ENCODE assay signal across 1 cellular context in the genomic region with DNA sequence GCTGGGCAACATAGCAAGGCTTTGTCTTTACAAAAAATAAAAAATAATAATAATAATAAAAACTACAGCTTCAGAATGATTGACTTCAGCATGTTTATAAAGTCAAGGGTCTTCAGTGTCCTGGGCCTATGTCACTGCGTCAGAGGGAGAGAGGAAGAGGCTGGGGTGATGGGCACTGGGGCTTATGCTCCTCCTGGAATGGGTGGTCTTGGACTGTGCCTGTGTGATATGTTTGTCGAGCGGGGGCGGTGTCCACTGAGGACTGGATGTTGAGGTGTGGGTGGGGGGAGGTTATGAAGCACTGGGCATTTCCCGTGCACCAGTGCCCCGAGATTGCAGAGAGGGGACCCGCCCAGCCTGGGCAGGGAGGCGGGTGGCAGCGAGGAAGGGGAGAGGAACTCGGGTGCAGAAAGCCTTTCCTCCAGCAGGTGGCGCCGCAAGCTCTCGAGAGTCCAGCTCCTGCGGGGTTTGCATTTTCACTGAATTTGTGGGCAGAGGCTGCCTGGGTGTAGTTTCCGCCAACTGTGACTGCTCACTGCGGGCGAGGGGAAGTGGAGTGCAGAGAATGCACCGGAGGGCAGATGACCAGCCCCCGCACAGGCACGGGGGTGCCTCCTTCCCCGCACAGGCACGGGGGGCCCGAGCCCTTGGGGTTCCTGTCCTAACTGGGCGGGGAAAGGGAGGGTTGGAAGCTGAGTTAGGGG.
TF ChIP-seq lines count a peak whose summit lies in the region.

No MANE protein-coding gene starts in this region.

TF ChIP-seq in HepG2, 621 proteins besides CTCF, POLR2A, EP300 and RAD21 (continued from another document and continues in another):
- TF ChIP-seq, protein P1, sequence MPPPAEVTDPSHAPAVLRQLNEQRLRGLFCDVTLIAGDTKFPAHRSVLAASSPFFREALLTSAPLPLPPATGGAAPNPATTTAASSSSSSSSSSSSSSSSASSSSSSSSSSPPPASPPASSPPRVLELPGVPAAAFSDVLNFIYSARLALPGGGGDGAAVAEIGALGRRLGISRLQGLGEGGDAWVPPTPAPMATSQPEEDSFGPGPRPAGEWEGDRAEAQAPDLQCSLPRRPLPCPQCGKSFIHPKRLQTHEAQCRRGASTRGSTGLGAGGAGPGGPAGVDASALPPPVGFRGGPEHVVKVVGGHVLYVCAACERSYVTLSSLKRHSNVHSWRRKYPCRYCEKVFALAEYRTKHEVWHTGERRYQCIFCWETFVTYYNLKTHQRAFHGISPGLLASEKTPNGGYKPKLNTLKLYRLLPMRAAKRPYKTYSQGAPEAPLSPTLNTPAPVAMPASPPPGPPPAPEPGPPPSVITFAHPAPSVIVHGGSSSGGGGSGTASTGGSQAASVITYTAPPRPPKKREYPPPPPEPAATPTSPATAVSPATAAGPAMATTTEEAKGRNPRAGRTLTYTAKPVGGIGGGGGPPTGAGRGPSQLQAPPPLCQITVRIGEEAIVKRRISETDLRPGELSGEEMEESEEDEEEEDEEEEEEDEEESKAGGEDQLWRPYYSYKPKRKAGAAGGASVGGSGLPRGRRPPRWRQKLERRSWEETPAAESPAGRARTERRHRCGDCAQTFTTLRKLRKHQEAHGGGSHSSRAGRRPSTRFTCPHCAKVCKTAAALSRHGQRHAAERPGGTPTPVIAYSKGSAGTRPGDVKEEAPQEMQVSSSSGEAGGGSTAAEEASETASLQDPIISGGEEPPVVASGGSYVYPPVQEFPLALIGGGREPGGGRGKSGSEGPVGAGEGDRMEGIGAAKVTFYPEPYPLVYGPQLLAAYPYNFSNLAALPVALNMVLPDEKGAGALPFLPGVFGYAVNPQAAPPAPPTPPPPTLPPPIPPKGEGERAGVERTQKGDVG (CRISPR knock-in tag; IDR thresholded peaks at IDR 0.05; ENCODE audit: borderline replicate concordance) = peak; percentile 100
- TF ChIP-seq RFX3 (CRISPR knock-in tag; IDR thresholded peaks at IDR 0.05) (no peak), TCF12 (IDR thresholded peaks at IDR 0.05) (no peak), TCF12 (CRISPR knock-in tag; IDR thresholded peaks at IDR 0.05) (no peak), HDAC2 (CRISPR knock-in tag; IDR thresholded peaks at IDR 0.05) (peak; percentile 72; the same call in 1 of the 2 replicates), KLF12 (CRISPR knock-in tag; IDR thresholded peaks at IDR 0.05; ENCODE audit: borderline replicate concordance) (0 out of 2 replicates have a peak, but pooled peaks have one; percentile 46), RXRB (CRISPR knock-in tag; IDR thresholded peaks at IDR 0.05; ENCODE audit: borderline replicate concordance) (peak; percentile 76), ZFP36 (IDR thresholded peaks at IDR 0.05; ENCODE audit: borderline replicate concordance, low read depth, low read length, partially characterized antibody) (peak; percentile 14), KDM3A (CRISPR knock-in tag; IDR thresholded peaks at IDR 0.05; ENCODE audit: low read depth) (peak; percentile 96), NFIC (IDR thresholded peaks at IDR 0.05; ENCODE audit: low read length) (no peak), MEIS2 (CRISPR knock-in tag; IDR thresholded peaks at IDR 0.05) (0 out of 2 replicates have a peak, but pooled peaks have one; percentile 5), ZNF598 (CRISPR knock-in tag; IDR thresholded peaks at IDR 0.05; ENCODE audit: borderline replicate concordance) (no peak), RFXANK (CRISPR knock-in tag; IDR thresholded peaks at IDR 0.05) (peak; percentile 51; the same call in 1 of the 2 replicates), NFKB2 (CRISPR knock-in tag; IDR thresholded peaks at IDR 0.05; ENCODE audit: borderline replicate concordance) (peak; percentile 77; the same call in 1 of the 2 replicates), RARA (CRISPR knock-in tag; IDR thresholded peaks at IDR 0.05) (peak; percentile 39), GABPB1 (CRISPR knock-in tag; IDR thresholded peaks at IDR 0.05) (peak; percentile 61), PTBP1 (IDR thresholded peaks at IDR 0.05; ENCODE audit: low read depth, low read length, poor library complexity, severe bottlenecking) (no peak), ZNF329 (CRISPR knock-in tag; IDR thresholded peaks at IDR 0.05; ENCODE audit: low read depth) (no peak), ATF1 (CRISPR knock-in tag; IDR thresholded peaks at IDR 0.05) (no peak), ZNF263 (CRISPR knock-in tag; IDR thresholded peaks at IDR 0.05) (0 out of 2 replicates have a peak, but pooled peaks have one; percentile 40), STAG1 (CRISPR knock-in tag; IDR thresholded peaks at IDR 0.05) (peak; percentile 99), ARNT (IDR thresholded peaks at IDR 0.05) (no peak), ZSCAN25 (CRISPR knock-in tag; IDR thresholded peaks at IDR 0.05) (peak; percentile 67), ZNF350 (CRISPR knock-in tag; IDR thresholded peaks at IDR 0.05; ENCODE audit: borderline replicate concordance, low read depth) (peak; percentile 76; the same call in 1 of the 2 replicates), ETV6 (CRISPR knock-in tag; conservative IDR thresholded peaks at IDR 0.05) (0 out of 2 replicates have a peak, but pooled peaks have one; percentile 37), FIP1L1 (IDR thresholded peaks at IDR 0.05; ENCODE audit: borderline replicate concordance, insufficient read depth, low read depth, low read length) (no peak), MZF1 (CRISPR knock-in tag; IDR thresholded peaks at IDR 0.05; ENCODE audit: borderline replicate concordance) (no peak), ZNF367 (CRISPR knock-in tag; IDR thresholded peaks at IDR 0.05; ENCODE audit: borderline replicate concordance) (no peak), HOXA3 (CRISPR knock-in tag; IDR thresholded peaks at IDR 0.05) (peak; percentile 42; the same call in 1 of the 2 replicates), RXRA (CRISPR knock-in tag; IDR thresholded peaks at IDR 0.05) (peak; percentile 79), REL (CRISPR knock-in tag; conservative IDR thresholded peaks at IDR 0.05) (no peak), ZNF138 (CRISPR knock-in tag; IDR thresholded peaks at IDR 0.05; ENCODE audit: low read depth) (peak; percentile 54; the same call in 1 of the 2 replicates), KDM5B (CRISPR knock-in tag; IDR thresholded peaks at IDR 0.05; ENCODE audit: borderline replicate concordance) (peak; percentile 60; the same call in 1 of the 2 replicates)
- TF ChIP-seq, protein P2, sequence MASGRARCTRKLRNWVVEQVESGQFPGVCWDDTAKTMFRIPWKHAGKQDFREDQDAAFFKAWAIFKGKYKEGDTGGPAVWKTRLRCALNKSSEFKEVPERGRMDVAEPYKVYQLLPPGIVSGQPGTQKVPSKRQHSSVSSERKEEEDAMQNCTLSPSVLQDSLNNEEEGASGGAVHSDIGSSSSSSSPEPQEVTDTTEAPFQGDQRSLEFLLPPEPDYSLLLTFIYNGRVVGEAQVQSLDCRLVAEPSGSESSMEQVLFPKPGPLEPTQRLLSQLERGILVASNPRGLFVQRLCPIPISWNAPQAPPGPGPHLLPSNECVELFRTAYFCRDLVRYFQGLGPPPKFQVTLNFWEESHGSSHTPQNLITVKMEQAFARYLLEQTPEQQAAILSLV (CRISPR knock-in tag; IDR thresholded peaks at IDR 0.05; ENCODE audit: borderline replicate concordance) = peak; percentile 55; the same call in 1 of the 2 replicates
- TF ChIP-seq, protein P3, sequence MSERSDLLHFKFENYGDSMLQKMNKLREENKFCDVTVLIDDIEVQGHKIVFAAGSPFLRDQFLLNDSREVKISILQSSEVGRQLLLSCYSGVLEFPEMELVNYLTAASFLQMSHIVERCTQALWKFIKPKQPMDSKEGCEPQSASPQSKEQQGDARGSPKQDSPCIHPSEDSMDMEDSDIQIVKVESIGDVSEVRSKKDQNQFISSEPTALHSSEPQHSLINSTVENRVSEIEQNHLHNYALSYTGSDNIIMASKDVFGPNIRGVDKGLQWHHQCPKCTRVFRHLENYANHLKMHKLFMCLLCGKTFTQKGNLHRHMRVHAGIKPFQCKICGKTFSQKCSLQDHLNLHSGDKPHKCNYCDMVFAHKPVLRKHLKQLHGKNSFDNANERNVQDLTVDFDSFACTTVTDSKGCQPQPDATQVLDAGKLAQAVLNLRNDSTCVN (CRISPR knock-in tag; IDR thresholded peaks at IDR 0.05; ENCODE audit: borderline replicate concordance) = peak; percentile 39; the same call in 1 of the 2 replicates
- TF ChIP-seq, protein P4, sequence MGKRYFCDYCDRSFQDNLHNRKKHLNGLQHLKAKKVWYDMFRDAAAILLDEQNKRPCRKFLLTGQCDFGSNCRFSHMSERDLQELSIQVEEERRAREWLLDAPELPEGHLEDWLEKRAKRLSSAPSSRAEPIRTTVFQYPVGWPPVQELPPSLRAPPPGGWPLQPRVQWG (CRISPR knock-in tag; IDR thresholded peaks at IDR 0.05; ENCODE audit: borderline replicate concordance, low read depth) = no peak
- TF ChIP-seq, protein P5, sequence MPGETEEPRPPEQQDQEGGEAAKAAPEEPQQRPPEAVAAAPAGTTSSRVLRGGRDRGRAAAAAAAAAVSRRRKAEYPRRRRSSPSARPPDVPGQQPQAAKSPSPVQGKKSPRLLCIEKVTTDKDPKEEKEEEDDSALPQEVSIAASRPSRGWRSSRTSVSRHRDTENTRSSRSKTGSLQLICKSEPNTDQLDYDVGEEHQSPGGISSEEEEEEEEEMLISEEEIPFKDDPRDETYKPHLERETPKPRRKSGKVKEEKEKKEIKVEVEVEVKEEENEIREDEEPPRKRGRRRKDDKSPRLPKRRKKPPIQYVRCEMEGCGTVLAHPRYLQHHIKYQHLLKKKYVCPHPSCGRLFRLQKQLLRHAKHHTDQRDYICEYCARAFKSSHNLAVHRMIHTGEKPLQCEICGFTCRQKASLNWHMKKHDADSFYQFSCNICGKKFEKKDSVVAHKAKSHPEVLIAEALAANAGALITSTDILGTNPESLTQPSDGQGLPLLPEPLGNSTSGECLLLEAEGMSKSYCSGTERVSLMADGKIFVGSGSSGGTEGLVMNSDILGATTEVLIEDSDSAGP (CRISPR knock-in tag; IDR thresholded peaks at IDR 0.05; ENCODE audit: borderline replicate concordance) = peak; percentile 50; the same call in 1 of the 2 replicates
- TF ChIP-seq, protein P6, sequence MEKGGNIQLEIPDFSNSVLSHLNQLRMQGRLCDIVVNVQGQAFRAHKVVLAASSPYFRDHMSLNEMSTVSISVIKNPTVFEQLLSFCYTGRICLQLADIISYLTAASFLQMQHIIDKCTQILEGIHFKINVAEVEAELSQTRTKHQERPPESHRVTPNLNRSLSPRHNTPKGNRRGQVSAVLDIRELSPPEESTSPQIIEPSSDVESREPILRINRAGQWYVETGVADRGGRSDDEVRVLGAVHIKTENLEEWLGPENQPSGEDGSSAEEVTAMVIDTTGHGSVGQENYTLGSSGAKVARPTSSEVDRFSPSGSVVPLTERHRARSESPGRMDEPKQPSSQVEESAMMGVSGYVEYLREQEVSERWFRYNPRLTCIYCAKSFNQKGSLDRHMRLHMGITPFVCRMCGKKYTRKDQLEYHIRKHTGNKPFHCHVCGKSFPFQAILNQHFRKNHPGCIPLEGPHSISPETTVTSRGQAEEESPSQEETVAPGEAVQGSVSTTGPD (CRISPR knock-in tag; IDR thresholded peaks at IDR 0.05) = no peak
- TF ChIP-seq, protein P7, sequence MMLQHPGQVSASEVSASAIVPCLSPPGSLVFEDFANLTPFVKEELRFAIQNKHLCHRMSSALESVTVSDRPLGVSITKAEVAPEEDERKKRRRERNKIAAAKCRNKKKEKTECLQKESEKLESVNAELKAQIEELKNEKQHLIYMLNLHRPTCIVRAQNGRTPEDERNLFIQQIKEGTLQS (CRISPR knock-in tag; IDR thresholded peaks at IDR 0.05) = peak; percentile 23; the same call in 1 of the 2 replicates
- TF ChIP-seq, protein P8, sequence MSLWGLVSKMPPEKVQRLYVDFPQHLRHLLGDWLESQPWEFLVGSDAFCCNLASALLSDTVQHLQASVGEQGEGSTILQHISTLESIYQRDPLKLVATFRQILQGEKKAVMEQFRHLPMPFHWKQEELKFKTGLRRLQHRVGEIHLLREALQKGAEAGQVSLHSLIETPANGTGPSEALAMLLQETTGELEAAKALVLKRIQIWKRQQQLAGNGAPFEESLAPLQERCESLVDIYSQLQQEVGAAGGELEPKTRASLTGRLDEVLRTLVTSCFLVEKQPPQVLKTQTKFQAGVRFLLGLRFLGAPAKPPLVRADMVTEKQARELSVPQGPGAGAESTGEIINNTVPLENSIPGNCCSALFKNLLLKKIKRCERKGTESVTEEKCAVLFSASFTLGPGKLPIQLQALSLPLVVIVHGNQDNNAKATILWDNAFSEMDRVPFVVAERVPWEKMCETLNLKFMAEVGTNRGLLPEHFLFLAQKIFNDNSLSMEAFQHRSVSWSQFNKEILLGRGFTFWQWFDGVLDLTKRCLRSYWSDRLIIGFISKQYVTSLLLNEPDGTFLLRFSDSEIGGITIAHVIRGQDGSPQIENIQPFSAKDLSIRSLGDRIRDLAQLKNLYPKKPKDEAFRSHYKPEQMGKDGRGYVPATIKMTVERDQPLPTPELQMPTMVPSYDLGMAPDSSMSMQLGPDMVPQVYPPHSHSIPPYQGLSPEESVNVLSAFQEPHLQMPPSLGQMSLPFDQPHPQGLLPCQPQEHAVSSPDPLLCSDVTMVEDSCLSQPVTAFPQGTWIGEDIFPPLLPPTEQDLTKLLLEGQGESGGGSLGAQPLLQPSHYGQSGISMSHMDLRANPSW (CRISPR knock-in tag; IDR thresholded peaks at IDR 0.05; ENCODE audit: borderline replicate concordance) = no peak
- TF ChIP-seq, protein P9, sequence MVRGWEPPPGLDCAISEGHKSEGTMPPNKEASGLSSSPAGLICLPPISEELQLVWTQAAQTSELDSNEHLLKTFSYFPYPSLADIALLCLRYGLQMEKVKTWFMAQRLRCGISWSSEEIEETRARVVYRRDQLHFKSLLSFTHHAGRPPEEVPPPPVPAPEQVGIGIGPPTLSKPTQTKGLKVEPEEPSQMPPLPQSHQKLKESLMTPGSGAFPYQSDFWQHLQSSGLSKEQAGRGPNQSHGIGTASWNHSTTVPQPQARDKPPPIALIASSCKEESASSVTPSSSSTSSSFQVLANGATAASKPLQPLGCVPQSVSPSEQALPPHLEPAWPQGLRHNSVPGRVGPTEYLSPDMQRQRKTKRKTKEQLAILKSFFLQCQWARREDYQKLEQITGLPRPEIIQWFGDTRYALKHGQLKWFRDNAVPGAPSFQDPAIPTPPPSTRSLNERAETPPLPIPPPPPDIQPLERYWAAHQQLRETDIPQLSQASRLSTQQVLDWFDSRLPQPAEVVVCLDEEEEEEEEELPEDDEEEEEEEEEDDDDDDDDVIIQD (CRISPR knock-in tag; IDR thresholded peaks at IDR 0.05; ENCODE audit: low read depth) = no peak
- TF ChIP-seq, protein P10, sequence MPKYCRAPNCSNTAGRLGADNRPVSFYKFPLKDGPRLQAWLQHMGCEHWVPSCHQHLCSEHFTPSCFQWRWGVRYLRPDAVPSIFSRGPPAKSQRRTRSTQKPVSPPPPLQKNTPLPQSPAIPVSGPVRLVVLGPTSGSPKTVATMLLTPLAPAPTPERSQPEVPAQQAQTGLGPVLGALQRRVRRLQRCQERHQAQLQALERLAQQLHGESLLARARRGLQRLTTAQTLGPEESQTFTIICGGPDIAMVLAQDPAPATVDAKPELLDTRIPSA (CRISPR knock-in tag; IDR thresholded peaks at IDR 0.05; ENCODE audit: borderline replicate concordance) = no peak
